ENCODE assay signal across 1 cellular context in genomic region chr2:181764095-181764963, GRCh38.
A peak's percentile ranks its signal among the peaks of the same experiment; 100 is the strongest.
TF ChIP-seq lines count a peak whose summit lies in the region.

No MANE protein-coding gene starts in this region.

TF ChIP-seq in HepG2, 621 proteins besides CTCF, POLR2A, EP300 and RAD21 (continued from another document and continues in another):
- TF ChIP-seq, protein P1, sequence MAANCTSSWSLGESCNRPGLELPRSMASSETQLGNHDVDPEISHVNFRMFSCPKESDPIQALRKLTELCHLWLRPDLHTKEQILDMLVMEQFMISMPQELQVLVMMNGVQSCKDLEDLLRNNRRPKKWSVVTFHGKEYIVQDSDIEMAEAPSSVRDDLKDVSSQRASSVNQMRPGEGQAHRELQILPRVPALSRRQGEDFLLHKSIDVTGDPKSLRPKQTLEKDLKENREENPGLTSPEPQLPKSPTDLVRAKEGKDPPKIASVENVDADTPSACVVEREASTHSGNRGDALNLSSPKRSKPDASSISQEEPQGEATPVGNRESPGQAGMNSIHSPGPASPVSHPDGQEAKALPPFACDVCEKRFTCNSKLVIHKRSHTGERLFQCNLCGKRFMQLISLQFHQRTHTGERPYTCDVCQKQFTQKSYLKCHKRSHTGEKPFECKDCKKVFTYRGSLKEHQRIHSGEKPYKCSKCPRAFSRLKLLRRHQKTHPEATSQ (CRISPR knock-in tag; IDR thresholded peaks at IDR 0.05; ENCODE audit: borderline replicate concordance) = no peak
- TF ChIP-seq NCOA1 (CRISPR knock-in tag; IDR thresholded peaks at IDR 0.05) = no peak
- no peak for TF ChIP-seq ZNF430 (CRISPR knock-in tag; IDR thresholded peaks at IDR 0.05)
- no peak for TF ChIP-seq CREB1 (IDR thresholded peaks at IDR 0.05)
- TF ChIP-seq CREB1 (CRISPR knock-in tag; IDR thresholded peaks at IDR 0.05) = no peak
- TF ChIP-seq ZNF740 (CRISPR knock-in tag; IDR thresholded peaks at IDR 0.05) = no peak
- TF ChIP-seq SOX5 (CRISPR knock-in tag; IDR thresholded peaks at IDR 0.05; ENCODE audit: borderline replicate concordance) = peak; percentile 94
- no peak for TF ChIP-seq ZBTB39 (CRISPR knock-in tag; IDR thresholded peaks at IDR 0.05)
- peak; percentile 80; the same call in 1 of the 2 replicates for TF ChIP-seq SOX13 (IDR thresholded peaks at IDR 0.05)
- peak in 1 of 2 experiments; percentile 93; a peak in 2 of 4 replicates for TF ChIP-seq SOX13 (CRISPR knock-in tag; conservative IDR thresholded peaks at IDR 0.05 in 1 of 2, IDR thresholded peaks at IDR 0.05 in 1 of 2)
- no peak for TF ChIP-seq ZNF17 (CRISPR knock-in tag; IDR thresholded peaks at IDR 0.05)
- TF ChIP-seq JDP2 (CRISPR knock-in tag; IDR thresholded peaks at IDR 0.05; ENCODE audit: borderline replicate concordance) = no peak
- TF ChIP-seq EHMT2 (IDR thresholded peaks at IDR 0.05; ENCODE audit: borderline replicate concordance, low read depth, low read length) = 0 out of 2 replicates have a peak, but pooled peaks have one; percentile 32
- TF ChIP-seq FOXK2 (IDR thresholded peaks at IDR 0.05) = no peak
- TF ChIP-seq ZFP36L1 (CRISPR knock-in tag; IDR thresholded peaks at IDR 0.05) = no peak
- TF ChIP-seq, protein P2, sequence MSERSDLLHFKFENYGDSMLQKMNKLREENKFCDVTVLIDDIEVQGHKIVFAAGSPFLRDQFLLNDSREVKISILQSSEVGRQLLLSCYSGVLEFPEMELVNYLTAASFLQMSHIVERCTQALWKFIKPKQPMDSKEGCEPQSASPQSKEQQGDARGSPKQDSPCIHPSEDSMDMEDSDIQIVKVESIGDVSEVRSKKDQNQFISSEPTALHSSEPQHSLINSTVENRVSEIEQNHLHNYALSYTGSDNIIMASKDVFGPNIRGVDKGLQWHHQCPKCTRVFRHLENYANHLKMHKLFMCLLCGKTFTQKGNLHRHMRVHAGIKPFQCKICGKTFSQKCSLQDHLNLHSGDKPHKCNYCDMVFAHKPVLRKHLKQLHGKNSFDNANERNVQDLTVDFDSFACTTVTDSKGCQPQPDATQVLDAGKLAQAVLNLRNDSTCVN (CRISPR knock-in tag; IDR thresholded peaks at IDR 0.05; ENCODE audit: borderline replicate concordance) = no peak
- TF ChIP-seq KLF9 (CRISPR knock-in tag; IDR thresholded peaks at IDR 0.05; ENCODE audit: low read depth) = no peak
- no peak for TF ChIP-seq NAIF1 (CRISPR knock-in tag; IDR thresholded peaks at IDR 0.05; ENCODE audit: borderline replicate concordance)
- no peak for TF ChIP-seq GABPB1 (CRISPR knock-in tag; IDR thresholded peaks at IDR 0.05)
- TF ChIP-seq, protein P3, sequence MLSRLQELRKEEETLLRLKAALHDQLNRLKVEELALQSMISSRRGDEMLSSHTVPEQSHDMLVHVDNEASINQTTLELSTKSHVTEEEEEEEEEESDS (CRISPR knock-in tag; IDR thresholded peaks at IDR 0.05; ENCODE audit: borderline replicate concordance) = no peak
- TF ChIP-seq KAT7 (CRISPR knock-in tag; IDR thresholded peaks at IDR 0.05; ENCODE audit: borderline replicate concordance) = no peak
- TF ChIP-seq SOX6 (IDR thresholded peaks at IDR 0.05) = no peak
- peak; percentile 85 for TF ChIP-seq SOX6 (CRISPR knock-in tag; IDR thresholded peaks at IDR 0.05)
- no peak for TF ChIP-seq RAD51 (IDR thresholded peaks at IDR 0.05; ENCODE audit: borderline replicate concordance)
- 0 out of 2 replicates have a peak, but pooled peaks have one; percentile 6 for TF ChIP-seq FOXO1 (CRISPR knock-in tag; IDR thresholded peaks at IDR 0.05)
- TF ChIP-seq ZFX (CRISPR knock-in tag; IDR thresholded peaks at IDR 0.05; ENCODE audit: low read depth) = 0 out of 2 replicates have a peak, but pooled peaks have one; percentile 36
- TF ChIP-seq ZNF331 (CRISPR knock-in tag; IDR thresholded peaks at IDR 0.05) = 0 out of 2 replicates have a peak, but pooled peaks have one; percentile 15
- TF ChIP-seq NFE2L2 (IDR thresholded peaks at IDR 0.05; ENCODE audit: low read length) = no peak
- TF ChIP-seq, protein P4, sequence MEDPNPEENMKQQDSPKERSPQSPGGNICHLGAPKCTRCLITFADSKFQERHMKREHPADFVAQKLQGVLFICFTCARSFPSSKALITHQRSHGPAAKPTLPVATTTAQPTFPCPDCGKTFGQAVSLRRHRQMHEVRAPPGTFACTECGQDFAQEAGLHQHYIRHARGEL (CRISPR knock-in tag; IDR thresholded peaks at IDR 0.05) = no peak
- no peak for TF ChIP-seq HMGXB4 (CRISPR knock-in tag; IDR thresholded peaks at IDR 0.05; ENCODE audit: borderline replicate concordance in 1 of 2, low read depth in 1 of 2)
- TF ChIP-seq, protein P5, sequence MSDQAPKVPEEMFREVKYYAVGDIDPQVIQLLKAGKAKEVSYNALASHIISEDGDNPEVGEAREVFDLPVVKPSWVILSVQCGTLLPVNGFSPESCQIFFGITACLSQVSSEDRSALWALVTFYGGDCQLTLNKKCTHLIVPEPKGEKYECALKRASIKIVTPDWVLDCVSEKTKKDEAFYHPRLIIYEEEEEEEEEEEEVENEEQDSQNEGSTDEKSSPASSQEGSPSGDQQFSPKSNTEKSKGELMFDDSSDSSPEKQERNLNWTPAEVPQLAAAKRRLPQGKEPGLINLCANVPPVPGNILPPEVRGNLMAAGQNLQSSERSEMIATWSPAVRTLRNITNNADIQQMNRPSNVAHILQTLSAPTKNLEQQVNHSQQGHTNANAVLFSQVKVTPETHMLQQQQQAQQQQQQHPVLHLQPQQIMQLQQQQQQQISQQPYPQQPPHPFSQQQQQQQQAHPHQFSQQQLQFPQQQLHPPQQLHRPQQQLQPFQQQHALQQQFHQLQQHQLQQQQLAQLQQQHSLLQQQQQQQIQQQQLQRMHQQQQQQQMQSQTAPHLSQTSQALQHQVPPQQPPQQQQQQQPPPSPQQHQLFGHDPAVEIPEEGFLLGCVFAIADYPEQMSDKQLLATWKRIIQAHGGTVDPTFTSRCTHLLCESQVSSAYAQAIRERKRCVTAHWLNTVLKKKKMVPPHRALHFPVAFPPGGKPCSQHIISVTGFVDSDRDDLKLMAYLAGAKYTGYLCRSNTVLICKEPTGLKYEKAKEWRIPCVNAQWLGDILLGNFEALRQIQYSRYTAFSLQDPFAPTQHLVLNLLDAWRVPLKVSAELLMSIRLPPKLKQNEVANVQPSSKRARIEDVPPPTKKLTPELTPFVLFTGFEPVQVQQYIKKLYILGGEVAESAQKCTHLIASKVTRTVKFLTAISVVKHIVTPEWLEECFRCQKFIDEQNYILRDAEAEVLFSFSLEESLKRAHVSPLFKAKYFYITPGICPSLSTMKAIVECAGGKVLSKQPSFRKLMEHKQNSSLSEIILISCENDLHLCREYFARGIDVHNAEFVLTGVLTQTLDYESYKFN (CRISPR knock-in tag; conservative IDR thresholded peaks at IDR 0.05) = 0 out of 2 replicates have a peak, but pooled peaks have one; percentile 20
- TF ChIP-seq FOXA1 (IDR thresholded peaks at IDR 0.05) = no peak
- no peak for TF ChIP-seq FOXA1 (CRISPR knock-in tag; IDR thresholded peaks at IDR 0.05)
- TF ChIP-seq ZMAT5 (CRISPR knock-in tag; IDR thresholded peaks at IDR 0.05; ENCODE audit: borderline replicate concordance, low read depth) = no peak
- TF ChIP-seq, protein P6, sequence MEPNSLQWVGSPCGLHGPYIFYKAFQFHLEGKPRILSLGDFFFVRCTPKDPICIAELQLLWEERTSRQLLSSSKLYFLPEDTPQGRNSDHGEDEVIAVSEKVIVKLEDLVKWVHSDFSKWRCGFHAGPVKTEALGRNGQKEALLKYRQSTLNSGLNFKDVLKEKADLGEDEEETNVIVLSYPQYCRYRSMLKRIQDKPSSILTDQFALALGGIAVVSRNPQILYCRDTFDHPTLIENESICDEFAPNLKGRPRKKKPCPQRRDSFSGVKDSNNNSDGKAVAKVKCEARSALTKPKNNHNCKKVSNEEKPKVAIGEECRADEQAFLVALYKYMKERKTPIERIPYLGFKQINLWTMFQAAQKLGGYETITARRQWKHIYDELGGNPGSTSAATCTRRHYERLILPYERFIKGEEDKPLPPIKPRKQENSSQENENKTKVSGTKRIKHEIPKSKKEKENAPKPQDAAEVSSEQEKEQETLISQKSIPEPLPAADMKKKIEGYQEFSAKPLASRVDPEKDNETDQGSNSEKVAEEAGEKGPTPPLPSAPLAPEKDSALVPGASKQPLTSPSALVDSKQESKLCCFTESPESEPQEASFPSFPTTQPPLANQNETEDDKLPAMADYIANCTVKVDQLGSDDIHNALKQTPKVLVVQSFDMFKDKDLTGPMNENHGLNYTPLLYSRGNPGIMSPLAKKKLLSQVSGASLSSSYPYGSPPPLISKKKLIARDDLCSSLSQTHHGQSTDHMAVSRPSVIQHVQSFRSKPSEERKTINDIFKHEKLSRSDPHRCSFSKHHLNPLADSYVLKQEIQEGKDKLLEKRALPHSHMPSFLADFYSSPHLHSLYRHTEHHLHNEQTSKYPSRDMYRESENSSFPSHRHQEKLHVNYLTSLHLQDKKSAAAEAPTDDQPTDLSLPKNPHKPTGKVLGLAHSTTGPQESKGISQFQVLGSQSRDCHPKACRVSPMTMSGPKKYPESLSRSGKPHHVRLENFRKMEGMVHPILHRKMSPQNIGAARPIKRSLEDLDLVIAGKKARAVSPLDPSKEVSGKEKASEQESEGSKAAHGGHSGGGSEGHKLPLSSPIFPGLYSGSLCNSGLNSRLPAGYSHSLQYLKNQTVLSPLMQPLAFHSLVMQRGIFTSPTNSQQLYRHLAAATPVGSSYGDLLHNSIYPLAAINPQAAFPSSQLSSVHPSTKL (CRISPR knock-in tag; IDR thresholded peaks at IDR 0.05) = peak; percentile 10; the same call in 1 of the 2 replicates
- TF ChIP-seq AKNA (CRISPR knock-in tag; IDR thresholded peaks at IDR 0.05; ENCODE audit: borderline replicate concordance) = no peak
- TF ChIP-seq HOXA7 (CRISPR knock-in tag; IDR thresholded peaks at IDR 0.05) = no peak
- no peak for TF ChIP-seq ZNF343 (CRISPR knock-in tag; IDR thresholded peaks at IDR 0.05)
